ENCODE assay signal across 15 cellular contexts in the genomic region with DNA sequence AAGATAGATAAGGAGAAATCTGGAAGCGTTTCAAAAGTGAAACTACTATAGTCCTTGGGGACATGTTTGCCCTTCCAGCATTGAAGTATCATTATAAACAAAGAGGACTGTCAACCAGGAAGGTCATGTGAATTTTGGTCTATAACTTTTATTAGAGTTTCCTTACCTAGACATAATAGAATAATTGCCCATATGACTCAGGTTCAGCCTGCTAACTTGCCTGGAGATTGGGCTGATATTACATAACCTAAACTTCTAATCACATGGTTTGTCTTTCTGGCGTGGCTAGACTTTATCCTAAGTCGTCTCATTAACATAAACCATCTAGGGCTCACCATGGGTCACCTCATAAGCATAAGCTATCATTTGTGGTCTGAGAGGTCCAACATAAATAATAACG.
"Had no signal": no experiment of that assay in that cellular context is flagged by ENCODE, and none has a peak within 500 bp of the region (broad histone marks: within the 10 kb centered on the region; RNA-seq: fewer than 3 reads in every experiment).

No MANE protein-coding gene starts in this region.

- H3K4me1 Mint-ChIP-seq: neural crest cell had no signal

- H3K4me3 Mint-ChIP-seq: dendritic cell treated with granulocyte-macrophage colony-stimulating factor and Interleukin-4, amounts not matched to agents 40 ng/mL and 50 ng/mL, for 4 days; effector memory CD8-positive, alpha-beta T cell; neural crest cell; stimulated activated naive CD8-positive, alpha-beta T cell treated with anti-CD3 and anti-CD28 coated beads, Interleukin-15, Interleukin-2, amounts not matched to agents 100 ng/mL and 50 ng/mL, for 24 hours had no signal

- H3K9me3 Mint-ChIP-seq: dendritic cell treated with granulocyte-macrophage colony-stimulating factor and Interleukin-4, amounts not matched to agents 40 ng/mL and 50 ng/mL, for 4 days had no signal

- ATAC-seq: body of pancreas; effector memory CD8-positive, alpha-beta T cell had no signal

- H3K27ac Mint-ChIP-seq: dendritic cell treated with granulocyte-macrophage colony-stimulating factor and Interleukin-4, amounts not matched to agents 40 ng/mL and 50 ng/mL, for 4 days; effector memory CD8-positive, alpha-beta T cell; stimulated activated naive CD8-positive, alpha-beta T cell treated with anti-CD3 and anti-CD28 coated beads, Interleukin-15, Interleukin-2, amounts not matched to agents 100 ng/mL and 50 ng/mL, for 24 hours had no signal

- H3K4me3 ChIP-seq: body of pancreas, ovary, upper lobe of left lung had no signal

- H3K27me3 Mint-ChIP-seq: dendritic cell treated with granulocyte-macrophage colony-stimulating factor and Interleukin-4, amounts not matched to agents 40 ng/mL and 50 ng/mL, for 4 days; effector memory CD8-positive, alpha-beta T cell; stimulated activated naive CD8-positive, alpha-beta T cell treated with anti-CD3 and anti-CD28 coated beads, Interleukin-15, Interleukin-2, amounts not matched to agents 100 ng/mL and 50 ng/mL, for 24 hours had no signal

- DNase-seq: activated CD4-positive, alpha-beta T cell treated with anti-CD3 and anti-CD28 coated beads for 4 hours; activated CD8-positive, alpha-beta memory T cell treated with anti-CD3 and anti-CD28 coated beads for 24 hours; activated naive CD4-positive, alpha-beta T cell treated with Interleukin-2 at 50 U/mL for 16 hours; body of pancreas; cerebellar nuclear complex; effector memory CD8-positive, alpha-beta T cell; erythroblast; hypothalamus; ovary; stimulated activated CD4-positive, alpha-beta T cell treated with anti-CD3 and anti-CD28 coated beads, Interleukin-4, amount 100 ng/mL, for 1 hour; stimulated activated CD8-positive, alpha-beta memory T cell treated with anti-CD3 and anti-CD28 coated beads, Interleukin-4, amount 100 ng/mL, for 48 hours; upper lobe of left lung had no signal
